ENCODE assay signal across 18 cellular contexts in genomic region chr9:137227853-137228514, GRCh38. TPM values are rescaled to one million over a fixed set of nuclear protein-coding genes. Genes with fewer than 3 reads are reported as not detected.
DNase-seq lines count a peak whose midpoint lies in the region; ATAC-seq and TF ChIP-seq lines count a peak whose summit lies in the region.
"Had no signal": no experiment of that assay in that cellular context is flagged by ENCODE, and none has a peak within 500 bp of the region (broad histone marks: within the 10 kb centered on the region; RNA-seq: fewer than 3 reads in every experiment).

No MANE protein-coding gene starts in this region.

- no peak overlapping the region for H2BK20ac ChIP-seq in IMR-90 (ENCODE audit: low read depth, low read length)

- TF ChIP-seq RAD21 in IMR-90 (IDR thresholded peaks at IDR 0.05; ENCODE audit: low read length): no peak

- WGBS in IMR-90 (ENCODE audit: extremely low coverage in 2 of 2, insufficient read length in 1 of 2), 2 experiments: 31% methylated on average over 10 of the region's 19 CpGs; no CpG with 5 or more reads in 1 of the 2 experiments
- WGBS in neuronal stem cell (ENCODE audit: extremely low coverage in 2 of 2, insufficient read length in 2 of 2, insufficient replicate concordance in 1 of 2), 2 donors: no CpG with 5 or more reads among the region's 19 CpGs

- H3K9me3 Mint-ChIP-seq in T-helper 2 cell treated with Interferon-gamma antibody and Interleukin-4, amounts not matched to agents 5 μg/mL and 100 μg/mL, for 36 hours: no peaks in the 10 kb centered on the region
- H3K9me3 Mint-ChIP-seq in brain: no peaks in the 10 kb centered on the region
- H3K9me3 Mint-ChIP-seq: activated T-cell treated with anti-CD3 and anti-CD28 coated beads, Interleukin-2, amount 50 U/mL, for 4 hours; HFFc6; natural killer cell treated with Interleukin-12 subunit alpha and Interleukin-12 subunit beta and Interleukin-15 and Interleukin-18, amount 100 ng/mL, for 72 hours had no signal

- no peaks in the 10 kb centered on the region for H3K36me3 Mint-ChIP-seq in T-helper 2 cell treated with Interferon-gamma antibody and Interleukin-4, amounts not matched to agents 5 μg/mL and 100 μg/mL, for 36 hours (ENCODE audit: low read depth)
- H3K36me3 Mint-ChIP-seq in brain: no peaks in the 10 kb centered on the region
- H3K36me3 Mint-ChIP-seq: natural killer cell treated with Interleukin-12 subunit alpha and Interleukin-12 subunit beta and Interleukin-15 and Interleukin-18, amount 100 ng/mL, for 72 hours had no signal

- H4K8ac ChIP-seq in IMR-90 (ENCODE audit: low read depth in 2 of 2, low read length in 2 of 2) (no peak overlapping the region), neuronal stem cell (ENCODE audit: low read depth, low read length) (no peak overlapping the region)

- no peak overlapping the region for H2BK120ac ChIP-seq in IMR-90 (ENCODE audit: low read depth, low read length)
- H2BK120ac ChIP-seq in neuronal stem cell (ENCODE audit: low read depth, low read length): no peak overlapping the region

- intact Hi-C loops in IMR-90 (cut with micrococcal nuclease): loop anchor here (1.0 to 2.0 kb wide), 2 partner anchors 110 to 181 kb away; partner anchors contain the start of gene NPDC1

- H2AK5ac ChIP-seq in IMR-90 (ENCODE audit: low read depth, low read length) (no peak overlapping the region), neuronal stem cell (ENCODE audit: low read depth, low read length) (peak overlapping the region; percentile 75)

- H2AFZ ChIP-seq in IMR-90 (replicated peaks; ENCODE audit: low read length, poor library complexity) (peak overlapping the region; percentile 85), neuronal stem cell (ENCODE audit: low read length) (no peak overlapping the region)

- H3K14ac ChIP-seq in IMR-90 (replicated peaks; ENCODE audit: low read depth, low read length) (no peak overlapping the region), neuronal stem cell (ENCODE audit: low read length) (peak overlapping the region; percentile 21)

- CTCF ChIA-PET in IMR-90 (lab: Yijun Ruan, JAX): interaction anchor here (1.2 kb wide), 1 partner anchor 9 kb away, joined by 6 read pairs; no protein-coding TSS in a partner anchor

- POLR2A ChIA-PET in IMR-90 (lab: Charles Lee; ENCODE audit: unreplicated experiment): no interaction called here

- no peak overlapping the region for H4K5ac ChIP-seq in IMR-90 (ENCODE audit: low read depth, low read length)

- TF ChIP-seq CTCF in IMR-90 (conservative IDR thresholded peaks at IDR 0.05; ENCODE audit: low read depth, low read length) (no peak), brain (conservative IDR thresholded peaks at IDR 0.05) (no peak), brain microvascular endothelial cell (IDR thresholded peaks at IDR 0.05; ENCODE audit: low read depth, low read length, missing control alignments) (no peak)

- peaks cover 6% of the 10 kb centered on the region for H3K4me1 ChIP-seq in IMR-90 (ENCODE audit: control insufficient read depth, insufficient read depth, low read length)
- peaks cover 4 to 10% of the 10 kb centered on the region in 2 donors for H3K4me1 ChIP-seq in neuronal stem cell (ENCODE audit: control insufficient read depth in 2 of 2, insufficient read depth in 1 of 2, low read depth in 1 of 2, low read length in 2 of 2)

- H3K4ac ChIP-seq in IMR-90 (ENCODE audit: low read depth, low read length): no peak overlapping the region
- no peak overlapping the region for H3K4ac ChIP-seq in neuronal stem cell (ENCODE audit: low read length)

- in situ Hi-C loops in IMR-90 (cut with MboI; ENCODE audit: low sequenced_read_pairs): loop anchor here (5.0 kb wide), 1 partner anchor 106 kb away; no protein-coding TSS in a partner anchor
- in situ Hi-C loops in brain microvascular endothelial cell (cut with HindIII; ENCODE audit: low pct_ligation_motif_present, low sequenced_read_pairs): no loop called here

- no peak overlapping the region for H3K9ac ChIP-seq in IMR-90 (ENCODE audit: low read depth, low read length)
- H3K9ac ChIP-seq in neuronal stem cell (ENCODE audit: low read depth, low read length, poor library complexity): no peak overlapping the region

- no peak for TF ChIP-seq POLR2A in IMR-90 (IDR thresholded peaks at IDR 0.05; ENCODE audit: low read depth, low read length)

- no peak overlapping the region for H3K18ac ChIP-seq in IMR-90 (ENCODE audit: low read depth, low read length)
- H3K18ac ChIP-seq in neuronal stem cell (ENCODE audit: low read length): no peak overlapping the region

- no peak for ATAC-seq in IMR-90 (ENCODE audit: low read depth)

- H3K4me2 ChIP-seq in IMR-90 (ENCODE audit: low read depth, low read length) (no peak overlapping the region), neuronal stem cell (ENCODE audit: insufficient read depth, low read length, poor library complexity, severe bottlenecking) (no peak overlapping the region)

- H3K27me3 ChIP-seq in IMR-90 (ENCODE audit: control insufficient read depth, insufficient read depth, low read length) (peaks cover 1% of the 10 kb centered on the region; the same call in 1 of the 2 replicates), neuronal stem cell (ENCODE audit: control insufficient read depth in 3 of 3, insufficient read depth in 3 of 3, low read depth in 1 of 3, low read length in 3 of 3) (peaks cover 0 to 7% (median under 1%) of the 10 kb centered on the region in 3 experiments), brain microvascular endothelial cell (replicated peaks) (no peaks in the 10 kb centered on the region)

- BruUV-seq in IMR-90 (replicated peaks; lab: Mats Ljungman, UMichigan): no TSS peak

- DNase-seq in T-helper 2 cell treated with Interferon-gamma antibody and Interleukin-4, amounts not matched to agents 5 μg/mL and 100 μg/mL, for 36 hours (ENCODE audit: low spot score): no peak
- no peak for DNase-seq in T-helper 2 cell
- DNase-seq in IMR-90: no peak
- DNase-seq in neuronal stem cell (ENCODE audit: low spot score): no peak
- DNase-seq in KG1 (lab: John Stamatoyannopoulos, UW): no peak
- no peak for DNase-seq in brain microvascular endothelial cell
- DNase-seq in DMS114 treated with DMSO at 0.1 percent for 48 hours (lab: John Stamatoyannopoulos, UW; ENCODE audit: unreplicated experiment): no peak
- DNase-seq: NCI-H524 treated with DMSO at 0.1 percent for 48 hours had no signal

- H3K79me1 ChIP-seq in IMR-90 (ENCODE audit: low read depth in 1 of 2, low read length in 2 of 2) (no peaks in the 10 kb centered on the region), neuronal stem cell (ENCODE audit: low read depth, low read length) (no peaks in the 10 kb centered on the region)

- H3K27ac Mint-ChIP-seq in T-helper 2 cell treated with Interferon-gamma antibody and Interleukin-4, amounts not matched to agents 5 μg/mL and 100 μg/mL, for 36 hours: peak overlapping the region; percentile 16
- peak overlapping the region in 4 of 5 experiments; percentile 35 to 80 (median 48) for H3K27ac Mint-ChIP-seq in brain
- H3K27ac Mint-ChIP-seq: HFFc6; natural killer cell treated with Interleukin-12 subunit alpha and Interleukin-12 subunit beta and Interleukin-15 and Interleukin-18, amount 100 ng/mL, for 72 hours had no signal

- no peaks in the 10 kb centered on the region for H4K20me1 ChIP-seq in IMR-90 (ENCODE audit: insufficient read depth, low read length)

- H2BK15ac ChIP-seq in IMR-90 (ENCODE audit: low read depth, low read length): no peak overlapping the region
- H2BK15ac ChIP-seq in neuronal stem cell (ENCODE audit: low read length): no peak overlapping the region

- H3K36me3 ChIP-seq in IMR-90 (ENCODE audit: control insufficient read depth, insufficient read depth, low read length): no peaks in the 10 kb centered on the region
- no peaks in the 10 kb centered on the region for H3K36me3 ChIP-seq in neuronal stem cell (replicated peaks in 1 of 2; ENCODE audit: control insufficient read depth in 2 of 2, insufficient read depth in 2 of 2, low read length in 2 of 2)
- no peaks in the 10 kb centered on the region for H3K36me3 ChIP-seq in brain microvascular endothelial cell (replicated peaks)
- H3K36me3 ChIP-seq: upper lobe of left lung had no signal

- no peaks in the 10 kb centered on the region for H3K9me1 ChIP-seq in IMR-90 (ENCODE audit: insufficient read depth, low read length)

- H2AK9ac ChIP-seq in IMR-90 (replicated peaks; ENCODE audit: low read depth, low read length, poor library complexity): peak overlapping the region; percentile 82

- no peaks in the 10 kb centered on the region for H3K9me3 ChIP-seq in IMR-90 (ENCODE audit: control insufficient read depth, insufficient read depth, low read length)
- no peaks in the 10 kb centered on the region for H3K9me3 ChIP-seq in neuronal stem cell (replicated peaks in 1 of 2; ENCODE audit: control insufficient read depth in 2 of 2, insufficient read depth in 1 of 2, low read depth in 1 of 2, low read length in 2 of 2)
- H3K9me3 ChIP-seq: upper lobe of left lung had no signal

- peak overlapping the region; percentile 10 for H2BK12ac ChIP-seq in neuronal stem cell (ENCODE audit: low read length)

- H3K27ac ChIP-seq in IMR-90 (ENCODE audit: insufficient read depth, low read length) (no peak overlapping the region), neuronal stem cell (replicated peaks; ENCODE audit: low read length) (no peak overlapping the region), brain microvascular endothelial cell (no peak overlapping the region)
- H3K27ac ChIP-seq: SK-N-MC had no signal

- H3K4me1 Mint-ChIP-seq in T-helper 2 cell treated with Interferon-gamma antibody and Interleukin-4, amounts not matched to agents 5 μg/mL and 100 μg/mL, for 36 hours (ENCODE audit: low read depth): peaks cover 3% of the 10 kb centered on the region
- peaks cover 5% of the 10 kb centered on the region for H3K4me1 Mint-ChIP-seq in brain

- H4K91ac ChIP-seq in IMR-90 (ENCODE audit: insufficient read depth, low read depth, low read length) (no peak overlapping the region), neuronal stem cell (ENCODE audit: low read depth, low read length, poor library complexity) (no peak overlapping the region)

- H3K4me3 Mint-ChIP-seq in T-helper 2 cell treated with Interferon-gamma antibody and Interleukin-4, amounts not matched to agents 5 μg/mL and 100 μg/mL, for 36 hours: no peak overlapping the region
- H3K4me3 Mint-ChIP-seq in brain: peak overlapping the region in 2 of 5 experiments; percentile 28 to 66
- H3K4me3 Mint-ChIP-seq: activated T-cell treated with anti-CD3 and anti-CD28 coated beads, Interleukin-2, amount 50 U/mL, for 4 hours; HFFc6; natural killer cell treated with Interleukin-12 subunit alpha and Interleukin-12 subunit beta and Interleukin-15 and Interleukin-18, amount 100 ng/mL, for 72 hours had no signal

- no peak overlapping the region for H3K23ac ChIP-seq in IMR-90 (ENCODE audit: low read depth, low read length)
- H3K23ac ChIP-seq in neuronal stem cell (ENCODE audit: low read depth, low read length, poor library complexity): no peak overlapping the region

- no peak overlapping the region for H2BK5ac ChIP-seq in IMR-90 (ENCODE audit: low read depth, low read length, poor library complexity, severe bottlenecking)
- no peak overlapping the region for H2BK5ac ChIP-seq in neuronal stem cell (ENCODE audit: low read length)

- H3K56ac ChIP-seq in IMR-90 (ENCODE audit: extremely low read depth, insufficient read depth, low read length): no peak overlapping the region

- H3K4me3 ChIP-seq in IMR-90 (ENCODE audit: insufficient read depth, low read depth, low read length): no peak overlapping the region
- no peak overlapping the region for H3K4me3 ChIP-seq in neuronal stem cell (ENCODE audit: low read length in 2 of 2)
- no peak overlapping the region for H3K4me3 ChIP-seq in brain microvascular endothelial cell (ENCODE audit: low read depth, low read length)
- H3K4me3 ChIP-seq: SK-N-MC, upper lobe of left lung had no signal

- dilution Hi-C loops in IMR-90 (cut with HindIII; ENCODE audit: low sequenced_read_pairs, unreplicated experiment): no loop called here

- H3K27me3 Mint-ChIP-seq in T-helper 2 cell treated with Interferon-gamma antibody and Interleukin-4, amounts not matched to agents 5 μg/mL and 100 μg/mL, for 36 hours (ENCODE audit: low read depth): peaks cover 2% of the 10 kb centered on the region
- H3K27me3 Mint-ChIP-seq in brain: no peaks in the 10 kb centered on the region

RNA-seq across cellular contexts. Expression of gene RNF224, which starts 0.7 kb away (rescaled TPM):
- total RNA-seq in IMR-90 (2012; rRNA removed): not detected in 2 replicates
- polyA plus RNA-seq in IMR-90 (2012; rRNA removed) (not detected in 2 replicates), brain (ENCODE audit: insufficient read depth, low read depth, low replicate concordance) (not detected)
- not detected in 2 replicates for polyA plus RNA-seq in IMR-90 (2012; cell fraction: cytosol; rRNA removed)
- polyA plus RNA-seq in IMR-90 (2012; cell fraction: nucleus; rRNA removed; ENCODE audit: low replicate concordance): 0.12 TPM in 1 of 2 replicates, not detected in the other
- polyA plus RNA-seq in neuronal stem cell (2013, experiment 1 of 2): not detected
- not detected for polyA plus RNA-seq in neuronal stem cell (2013, experiment 2 of 2)
- total RNA-seq: A673; activated T-cell treated with anti-CD3 and anti-CD28 coated beads, Interleukin-2, amount 50 U/mL, for 4 hours; HFFc6; M059J; natural killer cell treated with Interleukin-12 subunit alpha and Interleukin-12 subunit beta and Interleukin-15 and Interleukin-18, amount 100 ng/mL, for 72 hours had no signal

RNA-seq across cellular contexts. Expression of gene SLC34A3, which starts 2.7 kb away (rescaled TPM):
- total RNA-seq in IMR-90 (2012; rRNA removed): not detected in 2 replicates
- polyA plus RNA-seq in IMR-90 (2012; rRNA removed): not detected in 2 replicates
- not detected in 2 replicates for polyA plus RNA-seq in IMR-90 (2012; cell fraction: cytosol; rRNA removed)
- polyA plus RNA-seq in IMR-90 (2012; cell fraction: nucleus; rRNA removed; ENCODE audit: low replicate concordance): 0.09 TPM in 1 of 2 replicates, not detected in the other
- polyA plus RNA-seq in brain (ENCODE audit: insufficient read depth, low read depth, low replicate concordance): not detected
- polyA plus RNA-seq in neuronal stem cell (2013, experiment 1 of 2): not detected
- not detected for polyA plus RNA-seq in neuronal stem cell (2013, experiment 2 of 2)
- total RNA-seq: A673; activated T-cell treated with anti-CD3 and anti-CD28 coated beads, Interleukin-2, amount 50 U/mL, for 4 hours; bronchial epithelial cell; dermis microvascular lymphatic vessel endothelial cell; HFFc6; natural killer cell treated with Interleukin-12 subunit alpha and Interleukin-12 subunit beta and Interleukin-15 and Interleukin-18, amount 100 ng/mL, for 72 hours had no signal

RNA-seq across cellular contexts. Expression of gene CYSRT1, which starts 3.0 kb away (rescaled TPM):
- 0.18 TPM in 1 of 2 replicates, not detected in the other for total RNA-seq in IMR-90 (2012; rRNA removed)
- polyA plus RNA-seq in IMR-90 (2012; rRNA removed) (0.84 and 0.93 TPM in 2 replicates), brain (ENCODE audit: insufficient read depth, low read depth, low replicate concordance) (0.93 TPM)
- polyA plus RNA-seq in IMR-90 (2012; cell fraction: cytosol; rRNA removed): 1.1 and 1.6 TPM in 2 replicates
- polyA plus RNA-seq in IMR-90 (2012; cell fraction: nucleus; rRNA removed; ENCODE audit: low replicate concordance): 1.1 and 2.5 TPM in 2 replicates
- 0.66 TPM for polyA plus RNA-seq in neuronal stem cell (2013, experiment 1 of 2)
- 0.61 TPM for polyA plus RNA-seq in neuronal stem cell (2013, experiment 2 of 2)

RNA-seq across cellular contexts. Expression of gene RNF208, which starts 5.9 kb away (rescaled TPM):
- not detected in 2 replicates for total RNA-seq in IMR-90 (2012; rRNA removed)
- polyA plus RNA-seq in IMR-90 (2012; rRNA removed): 1.2 and 1.6 TPM in 2 replicates
- polyA plus RNA-seq in IMR-90 (2012; cell fraction: cytosol; rRNA removed): 1.3 and 3.7 TPM in 2 replicates
- 3.4 and 10.0 TPM in 2 replicates for polyA plus RNA-seq in IMR-90 (2012; cell fraction: nucleus; rRNA removed; ENCODE audit: low replicate concordance)
- 84.7 TPM for polyA plus RNA-seq in brain (ENCODE audit: insufficient read depth, low read depth, low replicate concordance)
- polyA plus RNA-seq in neuronal stem cell (2013, experiment 1 of 2): 6.4 TPM
- 6.5 TPM for polyA plus RNA-seq in neuronal stem cell (2013, experiment 2 of 2)
- total RNA-seq: bronchial epithelial cell had no signal

RNA-seq across cellular contexts. Expression of gene TUBB4B, which starts 13.1 kb away (rescaled TPM):
- total RNA-seq in IMR-90 (2012; rRNA removed): 236 and 237 TPM in 2 replicates
- polyA plus RNA-seq in IMR-90 (2012; rRNA removed) (529 and 613 TPM in 2 replicates), brain (ENCODE audit: insufficient read depth, low read depth, low replicate concordance) (1,134 TPM)
- 396 and 719 TPM in 2 replicates for polyA plus RNA-seq in IMR-90 (2012; cell fraction: cytosol; rRNA removed)
- polyA plus RNA-seq in IMR-90 (2012; cell fraction: nucleus; rRNA removed; ENCODE audit: low replicate concordance): 295 and 529 TPM in 2 replicates
- 358 TPM for polyA plus RNA-seq in neuronal stem cell (2013, experiment 1 of 2)
- polyA plus RNA-seq in neuronal stem cell (2013, experiment 2 of 2): 354 TPM
